1 cellular context compared by ENCODE assay signal in the genomic region with DNA sequence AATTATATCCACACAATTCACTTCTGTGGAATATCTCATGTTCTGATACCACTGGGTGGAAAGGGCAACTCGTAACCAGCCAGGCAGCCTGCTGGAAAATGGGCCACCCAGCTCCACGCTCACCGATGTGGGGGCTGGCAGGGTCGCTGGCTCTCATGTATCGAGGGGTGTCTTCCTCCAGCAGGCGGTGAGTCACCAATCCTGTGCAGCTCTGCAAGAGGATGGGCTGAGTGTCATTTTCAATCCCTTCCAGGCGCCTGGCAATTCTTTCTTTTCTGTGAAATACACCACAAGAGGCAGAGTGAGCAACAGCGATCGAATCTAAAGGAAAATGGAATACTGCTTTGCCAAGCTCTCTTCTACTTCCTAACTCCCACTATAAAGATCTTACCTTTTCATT.
TF ChIP-seq lines count a peak whose summit lies in the region.

No MANE protein-coding gene starts in this region.

TF ChIP-seq in H1, 55 proteins besides CTCF, POLR2A, EP300 and RAD21 (continued from another document):
- TF ChIP-seq CHD7 (IDR thresholded peaks at IDR 0.05; ENCODE audit: insufficient replicate concordance, low read length) = no peak
